In the genomic region with DNA sequence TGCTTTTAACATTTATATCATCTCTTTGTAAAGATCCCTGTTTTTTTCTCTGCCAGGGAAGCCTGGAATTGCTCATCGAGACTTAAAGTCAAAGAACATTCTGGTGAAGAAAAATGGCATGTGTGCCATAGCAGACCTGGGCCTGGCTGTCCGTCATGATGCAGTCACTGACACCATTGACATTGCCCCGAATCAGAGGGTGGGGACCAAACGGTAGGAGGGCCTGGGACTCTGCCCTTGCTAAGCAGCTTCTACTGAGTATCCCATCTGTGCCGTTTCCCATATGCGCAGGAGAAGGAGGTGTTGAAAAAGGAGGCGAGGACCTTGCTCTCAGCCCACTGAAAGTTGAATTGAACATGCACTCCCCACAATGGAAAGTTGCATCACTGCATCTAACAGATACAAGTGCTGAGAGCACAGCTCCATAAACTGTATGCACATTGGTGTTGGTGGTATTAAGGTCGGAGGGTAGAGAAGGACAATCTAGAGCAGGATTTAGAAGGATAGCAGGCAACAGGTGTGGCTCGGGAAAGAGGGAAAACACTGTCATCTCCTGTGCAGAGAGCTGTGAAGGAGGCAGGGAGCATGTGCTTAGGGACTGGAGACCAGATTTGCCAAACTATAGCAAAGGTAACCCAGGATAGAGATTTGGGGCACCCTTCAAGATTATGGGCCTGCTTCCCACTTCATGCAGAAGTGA, we compare ENCODE assay signal across 23 cellular contexts. TPM values are rescaled to one million over a fixed set of nuclear protein-coding genes. Genes with fewer than 3 reads are reported as not detected.
DNase-seq lines count a peak whose midpoint lies in the region; ATAC-seq, FAIRE-seq and TF ChIP-seq lines count a peak whose summit lies in the region.
"Had no signal": no experiment of that assay in that cellular context is flagged by ENCODE, and none has a peak within 500 bp of the region (broad histone marks: within the 10 kb centered on the region; RNA-seq: fewer than 3 reads in every experiment).

No MANE protein-coding gene starts in this region.

- intact Hi-C loops in pancreas (cut with DNase I), result no loop called here
- intact Hi-C loops in esophagus muscularis mucosa (cut with DNase I), result no loop called here

- 72 to 75% methylated on average over 9 of the region's 9 CpGs for WGBS in pancreas, 2 donors
- WGBS in esophagus muscularis mucosa, result 91% methylated on average over 9 of the region's 9 CpGs

- DNase-seq in LNCaP clone FGC (ENCODE audit: low read depth) (peak; percentile 1), pancreas (peak in 1 of 6 donors; percentile 33), NCI-H526 treated with DMSO at 0.1 percent for 48 hours (lab: John Stamatoyannopoulos, UW) (no peak), OCI-M2 (lab: John Stamatoyannopoulos, UW; ENCODE audit: unreplicated experiment) (no peak), NCI-H526 (lab: John Stamatoyannopoulos, UW) (no peak), esophagus muscularis mucosa (ENCODE audit: extremely low spot score) (no peak)
- DNase-seq: CD4-positive, alpha-beta T cell; CD8-positive, alpha-beta memory T cell; DMS 273 treated with DMSO at 0.1 percent for 48 hours; DMS79; EL; GDM1; GM23248; H7; HCEC 1CT; HFFc6 had no signal

- TF ChIP-seq CTCF in 22Rv1 (IDR thresholded peaks at IDR 0.05) (no peak), C4-2B (conservative IDR thresholded peaks at IDR 0.05) (no peak), LNCaP clone FGC (IDR thresholded peaks at IDR 0.05; ENCODE audit: control insufficient read depth, extremely low read depth, insufficient read depth) (no peak), pancreas (IDR thresholded peaks at IDR 0.05) (no peak), esophagus muscularis mucosa (IDR thresholded peaks at IDR 0.05) (no peak)

- TF ChIP-seq POLR2A in esophagus muscularis mucosa (IDR thresholded peaks at IDR 0.05; ENCODE audit: low read depth), result no peak

- TF ChIP-seq EP300 in esophagus muscularis mucosa (IDR thresholded peaks at IDR 0.05), result no peak

- FAIRE-seq in pancreas (lab: Jason Lieb, UNC), result no peak
- FAIRE-seq: D721Med, GM12878, GM19239, H1 had no signal

- H3K27ac ChIP-seq in 22Rv1 (peak overlapping the region; percentile 78), C4-2B (peak overlapping the region; percentile 74), pancreas (no peak overlapping the region), esophagus muscularis mucosa (replicated peaks in 1 of 4) (no peak overlapping the region)
- H3K27ac ChIP-seq: BLaER1, GM23248 had no signal

- peak in 3 of 4 donors; percentile 16 to 33 (median 23) for ATAC-seq in pancreas
- ATAC-seq: GM12878 had no signal

- peaks cover 6 to 68% (median 19%) of the 10 kb centered on the region in 3 donors for H3K36me3 ChIP-seq in pancreas
- H3K36me3 ChIP-seq in esophagus muscularis mucosa, result peaks cover 27 to 98% (median 82%) of the 10 kb centered on the region in 4 donors

- H3K4me3 ChIP-seq in LNCaP clone FGC (ENCODE audit: low read depth, low read length), result no peak overlapping the region
- H3K4me3 ChIP-seq in pancreas, result no peak overlapping the region
- H3K4me3 ChIP-seq in esophagus muscularis mucosa, result no peak overlapping the region
- H3K4me3 ChIP-seq: BLaER1, GM12878, GM23248 had no signal

- H3K27me3 ChIP-seq in pancreas (no peaks in the 10 kb centered on the region), esophagus muscularis mucosa (no peaks in the 10 kb centered on the region)
- H3K27me3 ChIP-seq: BLaER1 had no signal

- H3K9me3 ChIP-seq in pancreas, result no peaks in the 10 kb centered on the region
- H3K9me3 ChIP-seq in esophagus muscularis mucosa, result no peaks in the 10 kb centered on the region
- H3K9me3 ChIP-seq: BLaER1 had no signal

- peaks cover 0 to 4% (median 0%) of the 10 kb centered on the region in 3 donors for H3K4me1 ChIP-seq in pancreas
- H3K4me1 ChIP-seq in esophagus muscularis mucosa, result peaks cover 0 to 5% (median 0%) of the 10 kb centered on the region in 4 donors

RNA-seq across cellular contexts. Expression of gene TAMALIN, which starts 21.5 kb away (rescaled TPM):
- total RNA-seq in pancreas, result 10 to 100 TPM in 3 of 6 donors, 1 to 10 TPM in 3; 7.1 to 18.0 (median 11.0) TPM
- polyA plus RNA-seq in pancreas, result 10 to 100 TPM; 25.4 to 51.6 TPM
- 10 to 100 TPM; 13.3 to 26.9 (median 18.3) TPM for total RNA-seq in esophagus muscularis mucosa
- polyA plus RNA-seq: GM23248 had no signal

RNA-seq across cellular contexts. Expression of gene ACVR1B, which starts 33.8 kb away (rescaled TPM):
- total RNA-seq in pancreas (10 to 100 TPM; 24.2 to 31.4 (median 27.8) TPM), esophagus muscularis mucosa (10 to 100 TPM in 3 of 4 donors, 1 to 10 TPM in 1; 9.1 to 22.4 (median 13.9) TPM)
- polyA plus RNA-seq in pancreas, result 10 to 100 TPM; 16.0 to 22.4 TPM

Comparison
In these comparisons a context has a peak if more than half of its experiments do, and no peak if none do; other contexts are left out.
1. H3K27ac ChIP-seq: peak in 22Rv1 (single experiment) and C4-2B (single experiment); none in pancreas (0 of 4) and esophagus muscularis mucosa (0 of 4).